ENCODE assay signal across 15 cellular contexts in the genomic region with DNA sequence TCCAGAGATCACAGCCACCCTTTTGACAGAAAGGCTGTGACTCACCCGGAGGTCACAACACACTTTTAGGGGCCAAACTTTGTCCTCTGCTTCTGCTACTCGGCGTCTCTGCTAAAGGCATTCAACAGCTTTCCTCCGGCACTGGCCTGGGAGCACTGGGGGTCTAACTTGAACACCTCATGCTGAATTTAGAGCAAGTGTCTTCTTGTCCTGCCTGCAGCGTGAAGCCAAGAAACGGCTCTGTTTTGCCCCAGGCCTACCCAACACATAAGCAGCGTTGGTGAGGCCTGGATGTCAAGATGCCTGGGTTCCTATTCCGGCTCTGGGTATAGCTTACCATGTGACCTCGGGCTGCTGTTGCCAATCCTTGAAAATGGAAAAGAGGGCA. TPM values are rescaled to one million over a fixed set of nuclear protein-coding genes. Genes with fewer than 3 reads are reported as not detected.
"Had no signal": no experiment of that assay in that cellular context is flagged by ENCODE, and none has a peak within 500 bp of the region (broad histone marks: within the 10 kb centered on the region; RNA-seq: fewer than 3 reads in every experiment).

No MANE protein-coding gene starts in this region.

- H3K9me3 ChIP-seq: esophagus muscularis mucosa, gastrocnemius medialis, heart right ventricle, left lung, mucosa of descending colon, right atrium auricular region had no signal

- DNase-seq: effector memory CD4-positive, alpha-beta T cell; gastrocnemius medialis; heart right ventricle; hypothalamus; islet precursor cell; naive thymus-derived CD8-positive, alpha-beta T cell; stimulated activated CD4-positive, alpha-beta T cell treated with anti-CD3 and anti-CD28 coated beads, Interleukin-12 subunit alpha, Interleukin-12 subunit beta, amount 100 ng/mL, for 4 hours; stimulated activated naive CD4-positive, alpha-beta T cell treated with Interleukin-2 at 50 U/mL for 16 hours; trophoblast cell had no signal

- H3K36me3 ChIP-seq: esophagus muscularis mucosa, gastrocnemius medialis, heart right ventricle, left lung, right atrium auricular region had no signal

- H3K27ac ChIP-seq: epithelial cell of prostate, esophagus muscularis mucosa, gastrocnemius medialis, left lung had no signal

- ATAC-seq: gastrocnemius medialis; left lung; naive thymus-derived CD8-positive, alpha-beta T cell had no signal

- H3K4me3 ChIP-seq: esophagus muscularis mucosa, gastrocnemius medialis, heart right ventricle, left lung, mucosa of descending colon, right atrium auricular region had no signal

- H3K9me3 Mint-ChIP-seq: naive thymus-derived CD8-positive, alpha-beta T cell had no signal

RNA-seq across cellular contexts. Expression of gene CDH22, which starts 2.3 kb away (rescaled TPM):
- total RNA-seq: fibroblast of villous mesenchyme; naive thymus-derived CD8-positive, alpha-beta T cell had no signal
- polyA plus RNA-seq: naive thymus-derived CD8-positive, alpha-beta T cell had no signal
